In the genomic region with DNA sequence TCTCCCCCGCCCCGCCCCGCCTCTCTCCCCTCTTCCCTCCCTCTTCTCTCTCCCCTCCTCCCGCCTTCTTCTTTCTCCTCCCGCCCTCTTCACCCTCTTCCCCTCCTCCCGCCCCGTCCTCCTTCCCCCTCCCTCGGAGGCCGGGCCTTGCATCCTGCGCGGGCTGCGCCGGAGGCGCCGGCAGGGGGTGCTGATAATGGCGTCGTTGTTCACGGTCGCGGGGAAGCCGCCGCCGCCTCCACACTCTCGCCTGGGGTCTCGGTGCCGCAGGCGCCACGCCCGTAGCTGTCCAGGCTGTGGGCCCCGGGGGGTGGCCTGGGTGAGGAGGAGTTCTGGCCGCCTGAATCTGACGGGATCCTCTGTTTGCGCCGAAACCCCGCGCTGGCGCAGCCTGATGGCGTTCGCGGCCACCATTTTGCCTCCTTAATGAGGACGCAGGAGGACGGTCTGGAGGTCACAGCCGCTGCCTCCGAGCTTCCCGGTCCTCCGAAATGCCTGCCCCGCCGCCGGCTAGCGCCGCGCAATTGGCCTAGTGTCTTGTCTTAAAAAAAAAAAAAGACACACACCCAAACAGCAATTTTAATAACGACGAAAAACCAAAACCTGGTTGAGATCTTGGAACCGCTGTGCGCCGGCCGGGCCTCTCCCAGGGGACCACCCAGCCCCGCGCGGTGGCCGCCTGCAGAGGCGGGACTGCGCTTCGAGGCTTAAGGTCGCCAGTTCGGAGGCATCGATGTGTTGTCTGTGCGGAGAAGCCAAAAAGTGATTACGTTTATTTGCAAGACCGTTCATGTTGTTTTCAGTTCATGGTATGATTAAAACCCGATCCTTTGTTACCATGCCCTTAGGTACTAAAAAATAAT, we compare ENCODE assay signal across 8 cellular contexts.
DNase-seq lines count a peak whose midpoint lies in the region; TF ChIP-seq lines count a peak whose summit lies in the region.

No MANE protein-coding gene starts in this region.

- peak overlapping the region; percentile 92 for H3K4me3 Mint-ChIP-seq in nephron progenitor cell
- peak overlapping the region; percentile 92 for H3K4me3 Mint-ChIP-seq in stimulated activated naive CD8-positive, alpha-beta T cell treated with anti-CD3 and anti-CD28 coated beads, Interleukin-15, Interleukin-2, amounts not matched to agents 100 ng/mL and 50 ng/mL, for 24 hours

- H3K36me3 ChIP-seq in H7 (replicated peaks; ENCODE audit: control insufficient read depth, insufficient read depth, low read length) = no peaks in the 10 kb centered on the region

- H3K27ac ChIP-seq in RWPE1 = peak overlapping the region; percentile 100

- no peaks in the 10 kb centered on the region for H3K9me3 Mint-ChIP-seq in nephron progenitor cell
- no peaks in the 10 kb centered on the region for H3K9me3 Mint-ChIP-seq in stimulated activated naive CD8-positive, alpha-beta T cell treated with anti-CD3 and anti-CD28 coated beads, Interleukin-15, Interleukin-2, amounts not matched to agents 100 ng/mL and 50 ng/mL, for 24 hours

- peaks cover 36% of the 10 kb centered on the region for H3K4me1 Mint-ChIP-seq in nephron progenitor cell
- peaks cover 23% of the 10 kb centered on the region for H3K4me1 Mint-ChIP-seq in stimulated activated naive CD8-positive, alpha-beta T cell treated with anti-CD3 and anti-CD28 coated beads, Interleukin-15, Interleukin-2, amounts not matched to agents 100 ng/mL and 50 ng/mL, for 24 hours (ENCODE audit: low read depth)

- H3K27me3 Mint-ChIP-seq in nephron progenitor cell (ENCODE audit: low read depth, poor library complexity) = no peaks in the 10 kb centered on the region
- H3K27me3 Mint-ChIP-seq in stimulated activated naive CD8-positive, alpha-beta T cell treated with anti-CD3 and anti-CD28 coated beads, Interleukin-15, Interleukin-2, amounts not matched to agents 100 ng/mL and 50 ng/mL, for 24 hours = no peaks in the 10 kb centered on the region

- in situ Hi-C loops in G401 (cut with HindIII; ENCODE audit: low sequenced_read_pairs) = no loop called here

- POLR2A ChIA-PET in RWPE1 (lab: Yijun Ruan, JAX; ENCODE audit: low non-redundant PET) = no interaction called here

- peaks cover 27% of the 10 kb centered on the region for H3K36me3 Mint-ChIP-seq in nephron progenitor cell (ENCODE audit: low read depth)
- H3K36me3 Mint-ChIP-seq in stimulated activated naive CD8-positive, alpha-beta T cell treated with anti-CD3 and anti-CD28 coated beads, Interleukin-15, Interleukin-2, amounts not matched to agents 100 ng/mL and 50 ng/mL, for 24 hours (ENCODE audit: low read depth) = no peaks in the 10 kb centered on the region

- TF ChIP-seq CTCF in RWPE1 (conservative IDR thresholded peaks at IDR 0.05; ENCODE audit: low read depth) = peak; percentile 69
- TF ChIP-seq CTCF in fibroblast of the aortic adventitia (IDR thresholded peaks at IDR 0.05; ENCODE audit: insufficient read depth, low read length) = peak; percentile 63
- TF ChIP-seq CTCF in nephron progenitor cell (IDR thresholded peaks at IDR 0.05) = peak; percentile 36

- H3K4me3 ChIP-seq in H7 (ENCODE audit: insufficient read depth, low read depth, low read length) (peak overlapping the region; percentile 81), fibroblast of the aortic adventitia (ENCODE audit: low read depth, low read length) (peak overlapping the region; percentile 80)

- H3K27ac Mint-ChIP-seq in nephron progenitor cell = peak overlapping the region; percentile 100
- H3K27ac Mint-ChIP-seq in stimulated activated naive CD8-positive, alpha-beta T cell treated with anti-CD3 and anti-CD28 coated beads, Interleukin-15, Interleukin-2, amounts not matched to agents 100 ng/mL and 50 ng/mL, for 24 hours = peak overlapping the region; percentile 97

- CTCF ChIA-PET in RWPE1 (lab: Yijun Ruan, JAX) = interaction anchor here (0.6 to 5.5 kb wide), 4 partner anchors 53 to 107 kb away, joined by 3 to 20 read pairs (median 6); no protein-coding TSS in a partner anchor

- DNase-seq in G401 (ENCODE audit: low spot score) (peak; percentile 98), H7 (peak; percentile 89), LoVo (ENCODE audit: low spot score) (peak; percentile 92), RWPE1 (ENCODE audit: low spot score) (peak; percentile 75), fibroblast of the aortic adventitia (ENCODE audit: low read depth) (peak; percentile 95), nephron progenitor cell (peak; percentile 93)
- peak; percentile 90 for DNase-seq in activated T-helper 9 cell treated with anti-CD3 and anti-CD28 coated beads, Interleukin-2, amount 50 U/mL, for 16 hours (ENCODE audit: low read depth)

- no peaks in the 10 kb centered on the region for H3K27me3 ChIP-seq in H7 (ENCODE audit: control insufficient read depth, insufficient read depth, low read length)

Comparison
In these comparisons a context has a peak if more than half of its experiments do, and no peak if none do; other contexts are left out.
1. Peak in every context shown above with its lines: DNase-seq, H3K4me3 ChIP-seq and H3K27ac ChIP-seq.